In genomic region chr3:52771702-52772101, GRCh38 we compare ENCODE assay signal across 9 cellular contexts. TPM values are rescaled to one million over a fixed set of nuclear protein-coding genes. Genes with fewer than 3 reads are reported as not detected.
DNase-seq lines count a peak whose midpoint lies in the region; ATAC-seq lines count a peak whose summit lies in the region.
"Had no signal": no experiment of that assay in that cellular context is flagged by ENCODE, and none has a peak within 500 bp of the region (broad histone marks: within the 10 kb centered on the region; RNA-seq: fewer than 3 reads in every experiment).

No MANE protein-coding gene starts in this region.

- no peaks in the 10 kb centered on the region for H3K9me3 Mint-ChIP-seq in activated naive CD4-positive, alpha-beta T cell treated with anti-CD3 and anti-CD28 coated beads for 36 hours
- H3K9me3 Mint-ChIP-seq in activated CD4-positive, alpha-beta memory T cell treated with anti-CD3 and anti-CD28 coated beads, Interleukin-2, amount 10 ng/mL, durations not matched to agents 7 days and 5 days, result no peaks in the 10 kb centered on the region
- no peaks in the 10 kb centered on the region for H3K9me3 Mint-ChIP-seq in immature natural killer cell
- H3K9me3 Mint-ChIP-seq in stimulated activated naive B cell treated with anti-CD40 and anti-IgM and Interleukin-4, amounts not matched to agents 10 μg/mL and 1 μg/mL and 100 μg/mL, for 72 hours, result no peaks in the 10 kb centered on the region

- no peak overlapping the region for H3K27ac Mint-ChIP-seq in activated naive CD4-positive, alpha-beta T cell treated with anti-CD3 and anti-CD28 coated beads for 36 hours
- H3K27ac Mint-ChIP-seq in activated CD4-positive, alpha-beta memory T cell treated with anti-CD3 and anti-CD28 coated beads, Interleukin-2, amount 10 ng/mL, durations not matched to agents 7 days and 5 days, result peak overlapping the region; percentile 18
- H3K27ac Mint-ChIP-seq in immature natural killer cell, result peak overlapping the region; percentile 75 to 99 (median 92)
- H3K27ac Mint-ChIP-seq in stimulated activated naive B cell treated with anti-CD40 and anti-IgM and Interleukin-4, amounts not matched to agents 10 μg/mL and 1 μg/mL and 100 μg/mL, for 72 hours, result peak overlapping the region; percentile 88

- intact Hi-C loops in activated naive CD4-positive, alpha-beta T cell treated with anti-CD3 and anti-CD28 coated beads for 36 hours (cut with micrococcal nuclease), result loop anchor here (1.0 to 5.0 kb wide), 6 partner anchors 65 to 486 kb away; partner anchors contain the start of genes NISCH, PBRM1, SFMBT1 and SPCS1

- ATAC-seq in stimulated activated naive B cell treated with anti-CD40 and anti-IgM and Interleukin-4, amounts not matched to agents 10 μg/mL and 1 μg/mL and 100 μg/mL, for 72 hours (replicated peaks), result no peak
- ATAC-seq in GM21390 (IDR thresholded peaks at IDR 0.05; ENCODE audit: unreplicated experiment), result no peak
- ATAC-seq in GM19351 (IDR thresholded peaks at IDR 0.05; ENCODE audit: unreplicated experiment), result no peak

- H3K4me3 Mint-ChIP-seq in activated naive CD4-positive, alpha-beta T cell treated with anti-CD3 and anti-CD28 coated beads for 36 hours, result peak overlapping the region; percentile 96
- H3K4me3 Mint-ChIP-seq in activated CD4-positive, alpha-beta memory T cell treated with anti-CD3 and anti-CD28 coated beads, Interleukin-2, amount 10 ng/mL, durations not matched to agents 7 days and 5 days, result peak overlapping the region; percentile 81
- H3K4me3 Mint-ChIP-seq in immature natural killer cell, result peak overlapping the region; percentile 90 to 98 (median 95)
- peak overlapping the region; percentile 79 to 87 for H3K4me3 Mint-ChIP-seq in stimulated activated naive B cell treated with anti-CD40 and anti-IgM and Interleukin-4, amounts not matched to agents 10 μg/mL and 1 μg/mL and 100 μg/mL, for 72 hours

- no peaks in the 10 kb centered on the region for H3K27me3 Mint-ChIP-seq in activated naive CD4-positive, alpha-beta T cell treated with anti-CD3 and anti-CD28 coated beads for 36 hours (ENCODE audit: low read depth)
- no peaks in the 10 kb centered on the region for H3K27me3 Mint-ChIP-seq in activated CD4-positive, alpha-beta memory T cell treated with anti-CD3 and anti-CD28 coated beads, Interleukin-2, amount 10 ng/mL, durations not matched to agents 7 days and 5 days
- H3K27me3 Mint-ChIP-seq in immature natural killer cell (ENCODE audit: low read depth in 3 of 3), result peaks cover 0 to 2% (median 0%) of the 10 kb centered on the region in 3 donors
- no peaks in the 10 kb centered on the region for H3K27me3 Mint-ChIP-seq in stimulated activated naive B cell treated with anti-CD40 and anti-IgM and Interleukin-4, amounts not matched to agents 10 μg/mL and 1 μg/mL and 100 μg/mL, for 72 hours

- peaks cover 20% of the 10 kb centered on the region for H3K4me1 Mint-ChIP-seq in activated naive CD4-positive, alpha-beta T cell treated with anti-CD3 and anti-CD28 coated beads for 36 hours (ENCODE audit: low read depth)
- H3K4me1 Mint-ChIP-seq in activated CD4-positive, alpha-beta memory T cell treated with anti-CD3 and anti-CD28 coated beads, Interleukin-2, amount 10 ng/mL, durations not matched to agents 7 days and 5 days, result peaks cover 23% of the 10 kb centered on the region
- H3K4me1 Mint-ChIP-seq in immature natural killer cell, result peaks cover 21 to 30% of the 10 kb centered on the region in 2 donors
- H3K4me1 Mint-ChIP-seq in stimulated activated naive B cell treated with anti-CD40 and anti-IgM and Interleukin-4, amounts not matched to agents 10 μg/mL and 1 μg/mL and 100 μg/mL, for 72 hours, result peaks cover 13 to 20% of the 10 kb centered on the region in 2 donors

- CTCF ChIA-PET in activated naive CD4-positive, alpha-beta T cell treated with anti-CD3 and anti-CD28 coated beads for 36 hours (lab: Charles Lee), result interaction anchor here (1.2 kb wide), 1 partner anchor 49 kb away, joined by 3 read pairs; no protein-coding TSS in a partner anchor
- CTCF ChIA-PET in activated CD4-positive, alpha-beta memory T cell treated with anti-CD3 and anti-CD28 coated beads, Interleukin-2, amount 10 ng/mL, durations not matched to agents 7 days and 5 days (lab: Charles Lee), result interaction anchor here (0.6 to 2.0 kb wide), 7 partner anchors 24 to 163 kb away, joined by 3 to 7 read pairs (median 3); no protein-coding TSS in a partner anchor

- POLR2A ChIA-PET in activated CD4-positive, alpha-beta memory T cell treated with anti-CD3 and anti-CD28 coated beads, Interleukin-2, amount 10 ng/mL, durations not matched to agents 7 days and 5 days (lab: Charles Lee), result interaction anchor here (0.6 to 2.1 kb wide), 9 partner anchors 9 to 274 kb away, joined by 3 to 10 read pairs (median 5); partner anchors contain the start of gene SFMBT1

- peaks cover 2% of the 10 kb centered on the region for H3K36me3 Mint-ChIP-seq in activated naive CD4-positive, alpha-beta T cell treated with anti-CD3 and anti-CD28 coated beads for 36 hours (ENCODE audit: low read depth)
- peaks cover 4% of the 10 kb centered on the region for H3K36me3 Mint-ChIP-seq in activated CD4-positive, alpha-beta memory T cell treated with anti-CD3 and anti-CD28 coated beads, Interleukin-2, amount 10 ng/mL, durations not matched to agents 7 days and 5 days (ENCODE audit: low read depth)
- no peaks in the 10 kb centered on the region for H3K36me3 Mint-ChIP-seq in immature natural killer cell
- no peaks in the 10 kb centered on the region for H3K36me3 Mint-ChIP-seq in stimulated activated naive B cell treated with anti-CD40 and anti-IgM and Interleukin-4, amounts not matched to agents 10 μg/mL and 1 μg/mL and 100 μg/mL, for 72 hours

- DNase-seq in activated naive CD4-positive, alpha-beta T cell treated with anti-CD3 and anti-CD28 coated beads for 36 hours, result no peak
- DNase-seq in activated naive CD4-positive, alpha-beta T cell (lab: John Stamatoyannopoulos, UW), result no peak
- DNase-seq in activated CD4-positive, alpha-beta memory T cell treated with anti-CD3 and anti-CD28 coated beads, Interleukin-2, amount 10 ng/mL, durations not matched to agents 7 days and 5 days, result no peak
- no peak for DNase-seq in immature natural killer cell
- DNase-seq in stimulated activated naive B cell treated with anti-CD40 and anti-IgM and Interleukin-4, amounts not matched to agents 10 μg/mL and 1 μg/mL and 100 μg/mL, for 72 hours, result no peak
- DNase-seq in NCI-H1436 (lab: John Stamatoyannopoulos, UW), result no peak

RNA-seq across cellular contexts. Expression of gene NEK4, which starts 1.0 kb away (rescaled TPM):
- total RNA-seq in activated naive CD4-positive, alpha-beta T cell treated with anti-CD3 and anti-CD28 coated beads for 36 hours, result 10 to 100 TPM; 12.8 to 15.3 TPM
- 10 to 100 TPM; 17.8 to 19.1 TPM for total RNA-seq in activated CD4-positive, alpha-beta memory T cell treated with anti-CD3 and anti-CD28 coated beads, Interleukin-2, amount 10 ng/mL, durations not matched to agents 7 days and 5 days
- 10 to 100 TPM in 1 of 3 donors, 1 to 10 TPM in 1, under 1 TPM in 1; 0.77 to 10.1 (median 5.1) TPM for polyA plus RNA-seq in immature natural killer cell

RNA-seq across cellular contexts. Expression of gene ITIH1, which starts 5.7 kb away (rescaled TPM):
- total RNA-seq in activated naive CD4-positive, alpha-beta T cell treated with anti-CD3 and anti-CD28 coated beads for 36 hours, result not detected
- not detected for total RNA-seq in activated CD4-positive, alpha-beta memory T cell treated with anti-CD3 and anti-CD28 coated beads, Interleukin-2, amount 10 ng/mL, durations not matched to agents 7 days and 5 days
- not detected for polyA plus RNA-seq in immature natural killer cell
- polyA plus RNA-seq: BJ had no signal

RNA-seq across cellular contexts. Expression of gene ITIH3, which starts 22.9 kb away (rescaled TPM):
- not detected for total RNA-seq in activated naive CD4-positive, alpha-beta T cell treated with anti-CD3 and anti-CD28 coated beads for 36 hours
- not detected for total RNA-seq in activated CD4-positive, alpha-beta memory T cell treated with anti-CD3 and anti-CD28 coated beads, Interleukin-2, amount 10 ng/mL, durations not matched to agents 7 days and 5 days
- not detected for polyA plus RNA-seq in immature natural killer cell

RNA-seq across cellular contexts. Expression of gene ITIH4, which starts 58.8 kb away (rescaled TPM):
- 1 to 10 TPM; 1.6 to 2.2 TPM for total RNA-seq in activated naive CD4-positive, alpha-beta T cell treated with anti-CD3 and anti-CD28 coated beads for 36 hours
- 10 to 100 TPM; 16.0 to 16.2 TPM for total RNA-seq in activated CD4-positive, alpha-beta memory T cell treated with anti-CD3 and anti-CD28 coated beads, Interleukin-2, amount 10 ng/mL, durations not matched to agents 7 days and 5 days
- polyA plus RNA-seq in immature natural killer cell, result under 1 TPM in 1 of 3 donors, not detected in 2; 0.71 TPM
